Comparison of ENCODE assay signal across 18 cellular contexts in the genomic region with DNA sequence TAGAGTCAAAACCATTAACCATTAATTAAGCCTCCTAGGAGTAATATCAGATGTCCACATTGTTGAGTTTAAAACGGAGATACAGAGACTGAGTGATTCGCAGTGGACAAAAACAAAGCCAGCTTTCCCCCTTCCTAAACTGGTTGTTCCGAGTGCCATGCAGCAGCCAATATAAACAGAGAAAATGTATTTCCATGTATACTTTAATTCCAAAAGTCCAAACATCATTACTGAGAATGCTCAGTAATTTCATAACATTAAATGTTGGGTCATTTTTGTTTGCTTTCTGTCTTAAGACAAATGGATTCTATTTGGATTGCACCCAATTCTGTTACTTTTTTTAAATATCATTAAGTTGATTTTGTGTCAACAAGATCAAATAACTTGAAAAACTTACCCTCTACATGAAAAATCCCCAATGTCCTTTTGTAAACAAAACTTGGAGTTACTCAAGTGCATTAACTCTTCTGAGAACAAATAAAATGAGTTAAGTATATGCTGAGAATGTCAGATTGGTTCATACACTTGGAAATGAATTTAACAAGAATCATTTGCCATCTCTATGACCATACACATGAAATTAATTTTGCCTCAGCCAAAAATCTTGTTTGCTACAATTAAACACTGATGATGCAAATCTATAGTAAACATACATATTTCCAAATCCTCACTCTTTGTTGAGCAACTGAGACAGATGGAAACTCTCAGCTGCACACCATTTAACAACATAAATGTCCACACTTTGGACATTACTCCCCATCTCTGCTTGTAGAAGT. TPM values are rescaled to one million over a fixed set of nuclear protein-coding genes. Genes with fewer than 3 reads are reported as not detected.
A peak's percentile ranks its signal among the peaks of the same experiment; 100 is the strongest.
DNase-seq lines count a peak whose midpoint lies in the region; ATAC-seq and TF ChIP-seq lines count a peak whose summit lies in the region.
"Had no signal": no experiment of that assay in that cellular context is flagged by ENCODE, and none has a peak within 500 bp of the region (broad histone marks: within the 10 kb centered on the region; RNA-seq: fewer than 3 reads in every experiment).

No MANE protein-coding gene starts in this region.

- H3K9me3 ChIP-seq in MG63 (no peaks in the 10 kb centered on the region), endocrine pancreas (ENCODE audit: control insufficient read depth, low read length) (no peaks in the 10 kb centered on the region), left lung (no peaks in the 10 kb centered on the region), subcutaneous abdominal adipose tissue (ENCODE audit: control insufficient read depth in 5 of 5, low read length in 5 of 5) (no peaks in the 10 kb centered on the region)
- H3K9me3 ChIP-seq: heart left ventricle had no signal

- intact Hi-C loops in left lung (cut with DNase I) = no loop called here

- peak; percentile 43 for DNase-seq in MG63
- DNase-seq in left lung = no peak
- no peak for DNase-seq in activated T-cell treated with anti-CD3 and anti-CD28 coated beads, Interleukin-2, amount 50 U/mL, for 1 hour
- no peak for DNase-seq in SW480 (ENCODE audit: low spot score)
- DNase-seq: activated T-cell treated with anti-CD3 and anti-CD28 coated beads, Interleukin-2, amount 50 U/mL, for 72 hours; aorta; CD8-positive, alpha-beta T cell; dorsolateral prefrontal cortex; GF-D8; heart left ventricle; natural killer cell; NCI-H1436; NCI-H526 treated with DMSO at 0.1 percent for 48 hours; stimulated activated naive CD8-positive, alpha-beta T cell treated with anti-CD3 and anti-CD28 coated beads, Interleukin-15, Interleukin-2, amounts not matched to agents 100 U/mL and 50 U/mL, for 24 hours had no signal

- no peak for TF ChIP-seq CTCF in left lung (IDR thresholded peaks at IDR 0.05)

- H3K4me3 ChIP-seq in MG63 (no peak overlapping the region), endocrine pancreas (ENCODE audit: control insufficient read depth, insufficient read depth, low read length) (peak overlapping the region; percentile 70), left lung (no peak overlapping the region), subcutaneous abdominal adipose tissue (ENCODE audit: low read depth in 1 of 5, low read length in 5 of 5) (no peak overlapping the region)
- H3K4me3 ChIP-seq: heart left ventricle had no signal

- ATAC-seq in left lung (peak; percentile 79), HG03159 (IDR thresholded peaks at IDR 0.05; ENCODE audit: unreplicated experiment) (no peak)
- ATAC-seq: activated T-cell treated with anti-CD3 and anti-CD28 coated beads, Interleukin-2, amount 50 U/mL, for 72 hours; CD8-positive, alpha-beta T cell; heart left ventricle; natural killer cell; stimulated activated naive CD8-positive, alpha-beta T cell treated with anti-CD3 and anti-CD28 coated beads, Interleukin-15, Interleukin-2, amounts not matched to agents 100 U/mL and 50 U/mL, for 24 hours had no signal

- H3K36me3 ChIP-seq in MG63 (no peaks in the 10 kb centered on the region; the same call in 1 of the 2 replicates), endocrine pancreas (ENCODE audit: control insufficient read depth, insufficient read depth, low read length) (no peaks in the 10 kb centered on the region), left lung (no peaks in the 10 kb centered on the region), subcutaneous abdominal adipose tissue (ENCODE audit: control insufficient read depth in 5 of 5, insufficient read depth in 5 of 5, low read length in 5 of 5) (no peaks in the 10 kb centered on the region)
- H3K36me3 ChIP-seq: heart left ventricle had no signal

- H3K27me3 ChIP-seq in MG63 (no peaks in the 10 kb centered on the region), endocrine pancreas (ENCODE audit: control insufficient read depth, insufficient read depth, low read length) (no peaks in the 10 kb centered on the region), left lung (no peaks in the 10 kb centered on the region), subcutaneous abdominal adipose tissue (ENCODE audit: control insufficient read depth in 5 of 5, insufficient read depth in 4 of 5, low read length in 5 of 5) (no peaks in the 10 kb centered on the region)
- H3K27me3 ChIP-seq: dorsolateral prefrontal cortex, heart left ventricle had no signal

- H3K27ac ChIP-seq in left lung = peak overlapping the region; percentile 31 to 64
- H3K27ac ChIP-seq in subcutaneous abdominal adipose tissue (ENCODE audit: low read depth, low read length) = peak overlapping the region; percentile 20

- H3K4me1 ChIP-seq in endocrine pancreas (ENCODE audit: control insufficient read depth, insufficient read depth, low read length) (peaks cover 42% of the 10 kb centered on the region), left lung (peaks cover 3 to 7% of the 10 kb centered on the region in 2 donors), subcutaneous abdominal adipose tissue (ENCODE audit: control insufficient read depth in 5 of 5, insufficient read depth in 5 of 5, low read length in 5 of 5) (peaks cover 5 to 40% (median 20%) of the 10 kb centered on the region in 5 donors)

- no peak overlapping the region for H3K9ac ChIP-seq in endocrine pancreas (ENCODE audit: control insufficient read depth, insufficient read depth, low read length)
- no peak overlapping the region for H3K9ac ChIP-seq in subcutaneous abdominal adipose tissue (ENCODE audit: low read length in 5 of 5)

RNA-seq across cellular contexts. Expression of gene LURAP1L, which starts 19.4 kb away (rescaled TPM):
- 67.0 and 69.9 TPM in 2 replicates for total RNA-seq in MG63 (2014; rRNA removed; shearing (Covaris generic); ENCODE audit: low replicate concordance)
- total RNA-seq in left lung = 10 to 100 TPM; 37.7 to 37.8 TPM
- total RNA-seq: activated T-cell treated with anti-CD3 and anti-CD28 coated beads, Interleukin-2, amount 50 U/mL, for 72 hours; CD8-positive, alpha-beta T cell; natural killer cell; T-helper 2 cell treated with Interferon-gamma antibody and Interleukin-4, amounts not matched to agents 100 ng/mL and 5 ng/mL, for 36 hours had no signal
